Comparison of ENCODE assay signal across 3 cellular contexts in the genomic region with DNA sequence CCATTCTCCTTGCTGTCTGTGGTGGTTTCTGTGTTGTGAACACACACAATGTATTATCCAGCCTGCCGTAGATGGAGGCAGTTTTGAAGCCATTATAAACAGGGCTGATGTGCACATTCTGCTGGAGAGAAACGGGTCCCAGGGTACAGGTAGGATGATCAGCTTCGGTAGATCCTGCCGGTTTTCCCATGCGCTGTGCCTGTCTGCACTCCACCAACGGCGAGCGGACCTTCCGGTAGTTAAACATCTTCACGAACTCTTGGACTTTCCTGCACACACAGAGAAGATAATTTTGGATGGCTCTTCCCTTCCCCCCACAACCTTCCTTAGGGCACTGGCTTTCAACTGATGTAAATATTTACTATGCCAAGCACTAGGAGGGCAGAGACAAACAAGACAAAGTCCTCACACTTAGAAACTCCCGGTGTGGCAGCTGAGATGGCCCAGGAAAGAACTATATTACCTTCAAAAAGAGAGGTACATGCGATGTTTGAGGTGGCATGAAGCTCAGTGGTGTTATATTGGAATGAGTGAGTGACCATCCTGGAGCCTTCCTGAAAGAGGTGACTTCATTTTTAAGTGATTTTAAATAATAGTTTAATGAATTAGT.
TF ChIP-seq lines count a peak whose summit lies in the region.

No MANE protein-coding gene starts in this region.

TF ChIP-seq in A549, 52 proteins besides CTCF, POLR2A, EP300 and RAD21:
- no peak for TF ChIP-seq GATA3 (IDR thresholded peaks at IDR 0.05; ENCODE audit: borderline replicate concordance)
- TF ChIP-seq, protein P1, sequence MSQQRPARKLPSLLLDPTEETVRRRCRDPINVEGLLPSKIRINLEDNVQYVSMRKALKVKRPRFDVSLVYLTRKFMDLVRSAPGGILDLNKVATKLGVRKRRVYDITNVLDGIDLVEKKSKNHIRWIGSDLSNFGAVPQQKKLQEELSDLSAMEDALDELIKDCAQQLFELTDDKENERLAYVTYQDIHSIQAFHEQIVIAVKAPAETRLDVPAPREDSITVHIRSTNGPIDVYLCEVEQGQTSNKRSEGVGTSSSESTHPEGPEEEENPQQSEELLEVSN (IDR thresholded peaks at IDR 0.05; ENCODE audit: borderline replicate concordance, low read depth): no peak
- TF ChIP-seq, protein P2, sequence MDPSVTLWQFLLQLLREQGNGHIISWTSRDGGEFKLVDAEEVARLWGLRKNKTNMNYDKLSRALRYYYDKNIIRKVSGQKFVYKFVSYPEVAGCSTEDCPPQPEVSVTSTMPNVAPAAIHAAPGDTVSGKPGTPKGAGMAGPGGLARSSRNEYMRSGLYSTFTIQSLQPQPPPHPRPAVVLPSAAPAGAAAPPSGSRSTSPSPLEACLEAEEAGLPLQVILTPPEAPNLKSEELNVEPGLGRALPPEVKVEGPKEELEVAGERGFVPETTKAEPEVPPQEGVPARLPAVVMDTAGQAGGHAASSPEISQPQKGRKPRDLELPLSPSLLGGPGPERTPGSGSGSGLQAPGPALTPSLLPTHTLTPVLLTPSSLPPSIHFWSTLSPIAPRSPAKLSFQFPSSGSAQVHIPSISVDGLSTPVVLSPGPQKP (IDR thresholded peaks at IDR 0.05; ENCODE audit: low read depth, low read length): no peak
- TF ChIP-seq MAZ (IDR thresholded peaks at IDR 0.05; ENCODE audit: borderline replicate concordance, low read depth, low read length): no peak
- no peak for TF ChIP-seq KDM1A (IDR thresholded peaks at IDR 0.05; ENCODE audit: low read depth)
- TF ChIP-seq SMC3 (IDR thresholded peaks at IDR 0.05): no peak
- TF ChIP-seq, protein P3, sequence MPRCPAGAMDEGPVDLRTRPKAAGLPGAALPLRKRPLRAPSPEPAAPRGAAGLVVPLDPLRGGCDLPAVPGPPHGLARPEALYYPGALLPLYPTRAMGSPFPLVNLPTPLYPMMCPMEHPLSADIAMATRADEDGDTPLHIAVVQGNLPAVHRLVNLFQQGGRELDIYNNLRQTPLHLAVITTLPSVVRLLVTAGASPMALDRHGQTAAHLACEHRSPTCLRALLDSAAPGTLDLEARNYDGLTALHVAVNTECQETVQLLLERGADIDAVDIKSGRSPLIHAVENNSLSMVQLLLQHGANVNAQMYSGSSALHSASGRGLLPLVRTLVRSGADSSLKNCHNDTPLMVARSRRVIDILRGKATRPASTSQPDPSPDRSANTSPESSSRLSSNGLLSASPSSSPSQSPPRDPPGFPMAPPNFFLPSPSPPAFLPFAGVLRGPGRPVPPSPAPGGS (IDR thresholded peaks at IDR 0.05): no peak
- TF ChIP-seq HOXB13 (CRISPR knock-in tag; IDR thresholded peaks at IDR 0.05; ENCODE audit: low read depth): no peak
- TF ChIP-seq ESRRA (IDR thresholded peaks at IDR 0.05; ENCODE audit: borderline replicate concordance, low read length): no peak
- TF ChIP-seq JUN (IDR thresholded peaks at IDR 0.05): no peak
- no peak for TF ChIP-seq ZNF302 (CRISPR knock-in tag; IDR thresholded peaks at IDR 0.05)
- TF ChIP-seq RFX5 (IDR thresholded peaks at IDR 0.05): no peak
- TF ChIP-seq RARB (CRISPR knock-in tag; IDR thresholded peaks at IDR 0.05): no peak
- TF ChIP-seq FOSB (CRISPR knock-in tag; IDR thresholded peaks at IDR 0.05): no peak
- no peak for TF ChIP-seq TP53 (CRISPR knock-in tag; IDR thresholded peaks at IDR 0.05)
- no peak for TF ChIP-seq ZSCAN20 (CRISPR knock-in tag; IDR thresholded peaks at IDR 0.05)
- TF ChIP-seq, protein P4, sequence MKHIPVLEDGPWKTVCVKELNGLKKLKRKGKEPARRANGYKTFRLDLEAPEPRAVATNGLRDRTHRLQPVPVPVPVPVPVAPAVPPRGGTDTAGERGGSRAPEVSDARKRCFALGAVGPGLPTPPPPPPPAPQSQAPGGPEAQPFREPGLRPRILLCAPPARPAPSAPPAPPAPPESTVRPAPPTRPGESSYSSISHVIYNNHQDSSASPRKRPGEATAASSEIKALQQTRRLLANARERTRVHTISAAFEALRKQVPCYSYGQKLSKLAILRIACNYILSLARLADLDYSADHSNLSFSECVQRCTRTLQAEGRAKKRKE (CRISPR knock-in tag; IDR thresholded peaks at IDR 0.05; ENCODE audit: low read depth): no peak
- no peak for TF ChIP-seq FOXS1 (CRISPR knock-in tag; IDR thresholded peaks at IDR 0.05)
- no peak for TF ChIP-seq JUNB (IDR thresholded peaks at IDR 0.05)
- TF ChIP-seq HOXB5 (CRISPR knock-in tag; IDR thresholded peaks at IDR 0.05): no peak

TF ChIP-seq in IMR-90, 13 proteins besides CTCF, POLR2A, EP300 and RAD21:
- no peak for TF ChIP-seq MAZ (IDR thresholded peaks at IDR 0.05; ENCODE audit: borderline replicate concordance, low read depth, low read length)
- no peak for TF ChIP-seq CEBPB (IDR thresholded peaks at IDR 0.05; ENCODE audit: low read depth, low read length)
- no peak for TF ChIP-seq SMC3 (IDR thresholded peaks at IDR 0.05; ENCODE audit: low read depth, low read length)
- TF ChIP-seq CHD1 (IDR thresholded peaks at IDR 0.05; ENCODE audit: low read depth, low read length): no peak
- no peak for TF ChIP-seq FOS (IDR thresholded peaks at IDR 0.05; ENCODE audit: low read depth, low read length)
- TF ChIP-seq MAFK (IDR thresholded peaks at IDR 0.05; ENCODE audit: low read depth, low read length): no peak
- TF ChIP-seq, protein P2 (IDR thresholded peaks at IDR 0.05; ENCODE audit: borderline replicate concordance, low read depth, low read length): no peak
- TF ChIP-seq MXI1 (IDR thresholded peaks at IDR 0.05; ENCODE audit: borderline replicate concordance, low read depth, low read length): no peak
- no peak for TF ChIP-seq RCOR1 (IDR thresholded peaks at IDR 0.05; ENCODE audit: insufficient replicate concordance, low read length)
- TF ChIP-seq RFX5 (IDR thresholded peaks at IDR 0.05; ENCODE audit: low read depth, low read length): no peak
- TF ChIP-seq NFE2L2 (IDR thresholded peaks at IDR 0.05; ENCODE audit: low read depth, low read length): no peak
- TF ChIP-seq, protein P5, sequence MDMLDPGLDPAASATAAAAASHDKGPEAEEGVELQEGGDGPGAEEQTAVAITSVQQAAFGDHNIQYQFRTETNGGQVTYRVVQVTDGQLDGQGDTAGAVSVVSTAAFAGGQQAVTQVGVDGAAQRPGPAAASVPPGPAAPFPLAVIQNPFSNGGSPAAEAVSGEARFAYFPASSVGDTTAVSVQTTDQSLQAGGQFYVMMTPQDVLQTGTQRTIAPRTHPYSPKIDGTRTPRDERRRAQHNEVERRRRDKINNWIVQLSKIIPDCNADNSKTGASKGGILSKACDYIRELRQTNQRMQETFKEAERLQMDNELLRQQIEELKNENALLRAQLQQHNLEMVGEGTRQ (IDR thresholded peaks at IDR 0.05; ENCODE audit: low read depth, low read length): no peak
- TF ChIP-seq BHLHE40 (IDR thresholded peaks at IDR 0.05; ENCODE audit: low read depth, low read length): no peak

TF ChIP-seq in H1, 55 proteins besides CTCF, POLR2A, EP300 and RAD21:
- no peak for TF ChIP-seq SAP30 (IDR thresholded peaks at IDR 0.05; ENCODE audit: insufficient read depth, insufficient replicate concordance, low read length)
- TF ChIP-seq YY1 (IDR thresholded peaks at IDR 0.05; ENCODE audit: low read depth, low read length): no peak
- no peak for TF ChIP-seq TBP (IDR thresholded peaks at IDR 0.05; ENCODE audit: low read depth, low read length)
- TF ChIP-seq, protein P5 (IDR thresholded peaks at IDR 0.05; ENCODE audit: low read length): no peak
- TF ChIP-seq RNF2 (IDR thresholded peaks at IDR 0.05; ENCODE audit: borderline replicate concordance, low read depth, low read length, missing control alignments, poor library complexity, severe bottlenecking): no peak
- no peak for TF ChIP-seq TCF12 (IDR thresholded peaks at IDR 0.05; ENCODE audit: low read depth, low read length)
- TF ChIP-seq ASH2L (IDR thresholded peaks at IDR 0.05; ENCODE audit: low read length): no peak
